Comparison of ENCODE assay signal across 28 cellular contexts in the genomic region with DNA sequence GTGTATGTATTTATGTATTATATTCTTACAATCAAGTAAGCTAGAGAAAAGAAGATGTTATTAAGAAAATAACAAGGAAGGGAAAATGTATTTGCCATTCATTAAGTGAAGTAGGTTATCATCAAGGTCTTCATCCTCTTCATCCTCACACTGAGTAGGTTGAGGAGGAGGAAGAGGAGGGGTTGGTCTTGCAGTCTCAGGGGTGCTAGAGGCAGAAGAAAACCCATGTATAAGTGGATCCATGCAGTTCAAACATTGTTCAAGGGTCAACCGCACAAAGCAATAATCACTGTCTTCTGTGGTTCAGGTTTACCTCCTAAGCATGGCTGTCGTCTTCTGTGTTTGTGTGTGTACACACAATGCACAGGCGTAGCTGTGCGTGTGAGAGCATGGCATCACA.
"Had no signal": no experiment of that assay in that cellular context is flagged by ENCODE, and none has a peak within 500 bp of the region (broad histone marks: within the 10 kb centered on the region; RNA-seq: fewer than 3 reads in every experiment).

No MANE protein-coding gene starts in this region.

- H3K36me3 ChIP-seq: uterus had no signal

- H3K4me2 ChIP-seq: neural progenitor cell had no signal

- ATAC-seq: left colon; left lung; lower lobe of right lung; natural killer cell; right lobe of liver; stimulated activated naive B cell treated with anti-CD40 and anti-IgM and Interleukin-4, amounts not matched to agents 10 μg/mL and 1 μg/mL and 100 μg/mL, for 72 hours; stimulated activated naive CD8-positive, alpha-beta T cell treated with anti-CD3 and anti-CD28 coated beads, Interleukin-15, Interleukin-2, amounts not matched to agents 100 U/mL and 50 U/mL, for 24 hours had no signal

- H3K9ac ChIP-seq: neural progenitor cell had no signal

- H3K36me3 Mint-ChIP-seq: natural killer cell had no signal

- FAIRE-seq: islet of Langerhans, kidney had no signal

- H3K9me3 Mint-ChIP-seq: immature natural killer cell; natural killer cell; nephron progenitor cell; neural progenitor cell; stimulated activated naive B cell treated with anti-CD40 and anti-IgM and Interleukin-4, amounts not matched to agents 10 μg/mL and 1 μg/mL and 100 μg/mL, for 72 hours; type B pancreatic cell had no signal

- H3K27ac ChIP-seq: left lung, lower lobe of right lung, neural progenitor cell, neutrophil, right atrium auricular region, right lobe of liver, stomach, suprapubic skin, thoracic aorta, tibial artery, uterus had no signal

- H3K4me1 Mint-ChIP-seq: neural progenitor cell had no signal

- H2AFZ ChIP-seq: neural progenitor cell had no signal

- H3K27me3 ChIP-seq: left lung, neural progenitor cell, neutrophil, right atrium auricular region, right lobe of liver, stomach, suprapubic skin, tibial artery, uterus had no signal

- H3K27ac Mint-ChIP-seq: immature natural killer cell; natural killer cell; neural progenitor cell; progenitor cell of endocrine pancreas; stimulated activated naive B cell treated with anti-CD40 and anti-IgM and Interleukin-4, amounts not matched to agents 10 μg/mL and 1 μg/mL and 100 μg/mL, for 72 hours; type B pancreatic cell had no signal

- H3K4me1 ChIP-seq: left lung, right lobe of liver, stomach, suprapubic skin, tibial artery, uterus had no signal

- H3K9me3 ChIP-seq: left lung, lower lobe of right lung, neutrophil, right atrium auricular region, right lobe of liver, stomach, suprapubic skin, thoracic aorta, tibial artery, uterus had no signal

- DNase-seq: hypothalamus; immature natural killer cell; kidney; left colon; left lung; lower lobe of right lung; mammary epithelial cell; natural killer cell; nephron progenitor cell; occipital lobe; right lobe of liver; stimulated activated CD4-positive, alpha-beta T cell treated with anti-CD3 and anti-CD28 coated beads, Interleukin-12 subunit alpha, Interleukin-12 subunit beta, amount 100 ng/mL, for 4 hours; stimulated activated CD4-positive, alpha-beta T cell treated with anti-CD3 and anti-CD28 coated beads, Interleukin-15, amount 100 ng/mL, for 24 hours; stimulated activated CD4-positive, alpha-beta T cell treated with anti-CD3 and anti-CD28 coated beads, Interleukin-2, amount 100 ng/mL, for 24 hours; stimulated activated CD4-positive, alpha-beta T cell treated with anti-CD3 and anti-CD28 coated beads, Interleukin-4, amount 100 ng/mL, for 1 hour; stimulated activated naive B cell treated with anti-CD40 and anti-IgM and Interleukin-4, amounts not matched to agents 10 μg/mL and 1 μg/mL and 100 μg/mL, for 72 hours; stimulated activated naive CD8-positive, alpha-beta T cell treated with anti-CD3 and anti-CD28 coated beads, Interleukin-15, Interleukin-2, amounts not matched to agents 100 U/mL and 50 U/mL, for 24 hours; stomach; tibial artery; uterus had no signal

- H3K4me3 ChIP-seq: left lung, lower lobe of right lung, neural progenitor cell, right atrium auricular region, right lobe of liver, stomach, suprapubic skin, thoracic aorta, tibial artery, uterus had no signal

- H3K4me3 Mint-ChIP-seq: immature natural killer cell; natural killer cell; nephron progenitor cell; neural progenitor cell; stimulated activated naive B cell treated with anti-CD40 and anti-IgM and Interleukin-4, amounts not matched to agents 10 μg/mL and 1 μg/mL and 100 μg/mL, for 72 hours; type B pancreatic cell had no signal

- H3K27me3 Mint-ChIP-seq: progenitor cell of endocrine pancreas; stimulated activated naive B cell treated with anti-CD40 and anti-IgM and Interleukin-4, amounts not matched to agents 10 μg/mL and 1 μg/mL and 100 μg/mL, for 72 hours; type B pancreatic cell had no signal
